In genomic region chr10:78973901-78974408, GRCh38 we compare ENCODE assay signal across 8 cellular contexts.
A peak's percentile ranks its signal among the peaks of the same experiment; 100 is the strongest.
DNase-seq lines count a peak whose midpoint lies in the region; TF ChIP-seq lines count a peak whose summit lies in the region.

No MANE protein-coding gene starts in this region.

- no peaks in the 10 kb centered on the region for H4K20me1 ChIP-seq in Loucy (ENCODE audit: insufficient read depth, low read length, poor library complexity, severe bottlenecking)
- H4K20me1 ChIP-seq in hepatocyte (ENCODE audit: insufficient read depth, poor library complexity, severe bottlenecking), result no peaks in the 10 kb centered on the region

- no peak for TF ChIP-seq CTCF in Loucy (conservative IDR thresholded peaks at IDR 0.05; ENCODE audit: low read length)
- no peak for TF ChIP-seq CTCF in ascending aorta (IDR thresholded peaks at IDR 0.05)
- TF ChIP-seq CTCF in hepatocyte (IDR thresholded peaks at IDR 0.05; ENCODE audit: poor library complexity), result peak; percentile 6

- no peaks in the 10 kb centered on the region for H3F3A ChIP-seq in Loucy (ENCODE audit: low read depth)

- peak overlapping the region; percentile 98 for H3K4me2 ChIP-seq in Loucy (ENCODE audit: low read depth, low read length, poor library complexity, severe bottlenecking)
- peak overlapping the region; percentile 83 for H3K4me2 ChIP-seq in hepatocyte

- peak; percentile 77 for DNase-seq in Daoy (ENCODE audit: low read depth)
- peak; percentile 97 for DNase-seq in H7
- peak; percentile 48 to 63 for DNase-seq in SHP77 (lab: John Stamatoyannopoulos, UW)
- DNase-seq in ascending aorta (ENCODE audit: low spot score in 2 of 2), result peak; percentile 15 to 82
- peak; percentile 80 for DNase-seq in hepatocyte (ENCODE audit: low spot score)
- DNase-seq in putamen (ENCODE audit: low spot score), result peak; percentile 89
- DNase-seq in germinal center (ENCODE audit: low spot score), result no peak

- H3K27ac ChIP-seq in ascending aorta (peak overlapping the region; percentile 95 to 98), hepatocyte (peak overlapping the region; percentile 99)

- H3K79me2 ChIP-seq in Loucy (ENCODE audit: insufficient read depth, low read length), result no peaks in the 10 kb centered on the region
- H3K79me2 ChIP-seq in hepatocyte, result peaks cover 2% of the 10 kb centered on the region

- intact Hi-C loops in ascending aorta (cut with DNase I), result loop anchor here (1.0 to 10.0 kb wide), 8 partner anchors 94 to 942 kb away; partner anchors contain the start of genes RPS24 and ZMIZ1

- peak overlapping the region; percentile 47 for H2AFZ ChIP-seq in Loucy (ENCODE audit: low read length)
- H2AFZ ChIP-seq in hepatocyte, result peak overlapping the region; percentile 14

- H3K9me2 ChIP-seq in Loucy (replicated peaks; ENCODE audit: low read depth, low read length) (no peaks in the 10 kb centered on the region), hepatocyte (replicated peaks; ENCODE audit: insufficient read depth) (no peaks in the 10 kb centered on the region)

- H3K9me3 ChIP-seq in Loucy (ENCODE audit: insufficient read depth, low read depth, low read length), result no peaks in the 10 kb centered on the region
- no peaks in the 10 kb centered on the region for H3K9me3 ChIP-seq in ascending aorta
- H3K9me3 ChIP-seq in hepatocyte (ENCODE audit: low read depth), result no peaks in the 10 kb centered on the region

- no peaks in the 10 kb centered on the region for H3K36me3 ChIP-seq in H7 (replicated peaks; ENCODE audit: control insufficient read depth, insufficient read depth, low read length)
- no peaks in the 10 kb centered on the region for H3K36me3 ChIP-seq in Loucy (ENCODE audit: insufficient read depth, low read length)
- H3K36me3 ChIP-seq in ascending aorta, result no peaks in the 10 kb centered on the region
- H3K36me3 ChIP-seq in hepatocyte (replicated peaks; ENCODE audit: insufficient read depth, low read depth), result no peaks in the 10 kb centered on the region

- H3K4me1 ChIP-seq in Loucy (ENCODE audit: insufficient read depth, low read length, poor library complexity, severe bottlenecking) (peaks cover 30% of the 10 kb centered on the region), ascending aorta (peaks cover 6 to 22% of the 10 kb centered on the region in 2 donors), hepatocyte (ENCODE audit: insufficient read depth) (peaks cover 35% of the 10 kb centered on the region)

- WGBS in hepatocyte (ENCODE audit: low lambda C conversion rate, missing lambda C conversion rate), result 0% methylated on average over 10 of the region's 41 CpGs

- no peaks in the 10 kb centered on the region for H3K27me3 ChIP-seq in H7 (ENCODE audit: control insufficient read depth, insufficient read depth, low read length)
- H3K27me3 ChIP-seq in Loucy (ENCODE audit: insufficient read depth, low read length, poor library complexity, severe bottlenecking), result no peaks in the 10 kb centered on the region
- H3K27me3 ChIP-seq in ascending aorta, result no peaks in the 10 kb centered on the region
- no peaks in the 10 kb centered on the region for H3K27me3 ChIP-seq in hepatocyte

- peak overlapping the region; percentile 92 for H3K9ac ChIP-seq in Loucy (ENCODE audit: low read depth, low read length, poor library complexity, severe bottlenecking)

- H3K4me3 ChIP-seq in H7 (ENCODE audit: insufficient read depth, low read depth, low read length) (peak overlapping the region; percentile 45), Loucy (ENCODE audit: low read length, poor library complexity, severe bottlenecking) (peak overlapping the region; percentile 79), ascending aorta (peak overlapping the region; percentile 64 to 67), hepatocyte (peak overlapping the region; percentile 18)

Comparison
In these comparisons a context has a peak if more than half of its experiments do, and no peak if none do; other contexts are left out.
1. H3K4me3 ChIP-seq: peak in every context shown above with its lines; median percentile 79 in Loucy; 66 in ascending aorta; 45 in H7; 18 in hepatocyte.